In the genomic region with DNA sequence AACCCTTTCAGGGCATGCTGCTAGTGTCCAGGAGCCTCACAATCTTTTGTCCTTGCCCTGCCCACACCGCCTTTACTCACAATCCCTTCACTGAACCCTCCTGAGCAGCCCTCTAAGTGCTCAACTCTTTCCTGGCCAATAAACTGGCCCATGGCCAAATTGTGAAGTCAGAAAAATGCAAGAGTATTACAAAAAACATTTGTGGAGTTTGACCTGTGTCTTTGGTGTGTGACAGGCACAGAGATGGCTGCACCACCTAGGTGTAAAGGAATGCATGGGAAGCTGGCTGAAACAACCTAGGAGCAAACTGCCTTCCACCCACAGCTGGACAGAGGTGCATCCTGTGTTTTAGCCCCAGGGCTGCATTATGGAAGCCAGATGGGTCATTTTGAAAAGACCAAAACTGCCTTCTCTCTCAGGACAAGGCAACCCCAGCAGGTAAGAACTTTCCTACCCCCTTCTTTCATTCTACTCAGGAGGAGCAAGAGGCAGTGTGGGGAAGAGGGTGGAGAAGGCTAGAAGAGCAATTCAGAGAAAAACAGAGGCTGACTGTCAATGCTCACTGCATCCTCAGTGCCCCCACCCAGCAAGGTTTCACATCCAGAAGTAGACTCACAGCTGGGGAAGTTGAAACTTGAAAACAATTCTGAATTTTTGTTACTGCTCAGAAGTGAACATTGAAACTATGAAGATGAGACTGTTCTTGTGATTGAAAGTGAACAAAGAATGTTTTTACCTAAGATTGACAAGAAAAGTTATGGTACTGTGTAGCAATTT, we compare ENCODE assay signal across 14 cellular contexts.
DNase-seq lines count a peak whose midpoint lies in the region; ATAC-seq and TF ChIP-seq lines count a peak whose summit lies in the region.
"Had no signal": no experiment of that assay in that cellular context is flagged by ENCODE, and none has a peak within 500 bp of the region (broad histone marks: within the 10 kb centered on the region; RNA-seq: fewer than 3 reads in every experiment).

No MANE protein-coding gene starts in this region.

- H3K36me3 Mint-ChIP-seq in GM23338 (ENCODE audit: low read depth): no peaks in the 10 kb centered on the region

- H3K4me1 ChIP-seq in OCI-LY1 (ENCODE audit: insufficient read depth, low read length, severe bottlenecking) (peaks cover 46% of the 10 kb centered on the region), left lung (no peaks in the 10 kb centered on the region), GM23338 (ENCODE audit: insufficient read depth) (no peaks in the 10 kb centered on the region)

- intact Hi-C loops in left lung (cut with DNase I): no loop called here

- H3K9me3 ChIP-seq in OCI-LY1 (ENCODE audit: low read length): no peaks in the 10 kb centered on the region
- H3K9me3 ChIP-seq in left lung: no peaks in the 10 kb centered on the region

- H3K27ac Mint-ChIP-seq in GM23338: no peak overlapping the region

- DNase-seq in left lung (no peak), GOT3 (lab: John Stamatoyannopoulos, UW) (no peak), GM23338 (ENCODE audit: low spot score) (no peak), HuH-7.5 (ENCODE audit: low spot score) (no peak)
- DNase-seq: activated CD4-positive, alpha-beta T cell treated with anti-CD3 and anti-CD28 coated beads for 1 hour; amygdala; IMR-90; naive thymus-derived CD4-positive, alpha-beta T cell; Right ventricle myocardium superior; stimulated activated naive CD4-positive, alpha-beta T cell treated with Interleukin-2 at 50 U/mL for 16 hours had no signal

- no peak overlapping the region for H3K4me3 ChIP-seq in OCI-LY1 (ENCODE audit: low read depth, low read length, poor library complexity, severe bottlenecking)
- no peak overlapping the region for H3K4me3 ChIP-seq in left lung
- H3K4me3 ChIP-seq in GM23338: no peak overlapping the region

- no peak overlapping the region for H3K4me2 ChIP-seq in OCI-LY1 (ENCODE audit: low read length)
- H3K4me2 ChIP-seq in GM23338: no peak overlapping the region

- H3K27me3 ChIP-seq in OCI-LY1 (ENCODE audit: insufficient read depth, low read length) (0 out of 2 replicates have a peak, but pooled peaks cover 4% of the 10 kb centered on the region), left lung (no peaks in the 10 kb centered on the region), GM23338 (ENCODE audit: insufficient read depth) (no peaks in the 10 kb centered on the region)

- H3K9me3 Mint-ChIP-seq in GM23338: no peaks in the 10 kb centered on the region

- H3F3A ChIP-seq in OCI-LY1 (ENCODE audit: insufficient read depth, low read length) (no peaks in the 10 kb centered on the region), GM23338 (replicated peaks; ENCODE audit: low read depth) (no peaks in the 10 kb centered on the region)

- no peaks in the 10 kb centered on the region for H3K27me3 Mint-ChIP-seq in GM23338 (ENCODE audit: insufficient read depth, low read depth, poor library complexity)

- H2AFZ ChIP-seq in OCI-LY1 (ENCODE audit: low read length) (no peak overlapping the region), GM23338 (no peak overlapping the region)

- no peaks in the 10 kb centered on the region; the same call in 2 of the 3 replicates for H3K4me1 Mint-ChIP-seq in GM23338

- H3K27ac ChIP-seq in OCI-LY1 (ENCODE audit: low read depth, low read length, poor library complexity, severe bottlenecking) (peak overlapping the region; percentile 64), left lung (no peak overlapping the region), GM23338 (ENCODE audit: low read depth) (no peak overlapping the region)

- no peaks in the 10 kb centered on the region for H3K79me2 ChIP-seq in OCI-LY1 (ENCODE audit: insufficient read depth, low read length)
- no peaks in the 10 kb centered on the region for H3K79me2 ChIP-seq in GM23338 (replicated peaks; ENCODE audit: insufficient read depth)

- H3K9me2 ChIP-seq in OCI-LY1 (ENCODE audit: low read depth, low read length) (no peaks in the 10 kb centered on the region), GM23338 (ENCODE audit: insufficient read depth) (0 out of 2 replicates have a peak, but pooled peaks cover 5% of the 10 kb centered on the region)

- H3K36me3 ChIP-seq in OCI-LY1 (ENCODE audit: insufficient read depth, low read length) (no peaks in the 10 kb centered on the region), left lung (no peaks in the 10 kb centered on the region), GM23338 (ENCODE audit: insufficient read depth) (no peaks in the 10 kb centered on the region)

- no peak overlapping the region; the same call in 1 of the 2 replicates for H3K9ac ChIP-seq in OCI-LY1 (ENCODE audit: low read length)

- H4K20me1 ChIP-seq in OCI-LY1 (ENCODE audit: insufficient read depth, low read length) (no peaks in the 10 kb centered on the region), GM23338 (replicated peaks; ENCODE audit: insufficient read depth) (no peaks in the 10 kb centered on the region)

- ATAC-seq in GM18511 (IDR thresholded peaks at IDR 0.05; ENCODE audit: unreplicated experiment) (peak; percentile 72), GM19468 (IDR thresholded peaks at IDR 0.05; ENCODE audit: extremely low read depth, unreplicated experiment) (peak; percentile 59), HG02970 (IDR thresholded peaks at IDR 0.05; ENCODE audit: low FRiP score, unreplicated experiment) (peak; percentile 38), left lung (no peak), GM23338 (no peak)
- ATAC-seq: naive thymus-derived CD4-positive, alpha-beta T cell had no signal

- TF ChIP-seq CTCF in OCI-LY1 (IDR thresholded peaks at IDR 0.05; ENCODE audit: low read length) (no peak), left lung (IDR thresholded peaks at IDR 0.05) (no peak), GM23338 (conservative IDR thresholded peaks at IDR 0.05; ENCODE audit: low read depth in 2 of 2) (no peak)

- no peak overlapping the region for H3K4me3 Mint-ChIP-seq in GM23338

TF ChIP-seq in GM23338, 12 proteins besides CTCF, POLR2A, EP300 and RAD21 (continues in another document):
- no peak for TF ChIP-seq EZH2 (IDR thresholded peaks at IDR 0.05; ENCODE audit: low read depth, unreplicated experiment)
- TF ChIP-seq, protein P1, sequence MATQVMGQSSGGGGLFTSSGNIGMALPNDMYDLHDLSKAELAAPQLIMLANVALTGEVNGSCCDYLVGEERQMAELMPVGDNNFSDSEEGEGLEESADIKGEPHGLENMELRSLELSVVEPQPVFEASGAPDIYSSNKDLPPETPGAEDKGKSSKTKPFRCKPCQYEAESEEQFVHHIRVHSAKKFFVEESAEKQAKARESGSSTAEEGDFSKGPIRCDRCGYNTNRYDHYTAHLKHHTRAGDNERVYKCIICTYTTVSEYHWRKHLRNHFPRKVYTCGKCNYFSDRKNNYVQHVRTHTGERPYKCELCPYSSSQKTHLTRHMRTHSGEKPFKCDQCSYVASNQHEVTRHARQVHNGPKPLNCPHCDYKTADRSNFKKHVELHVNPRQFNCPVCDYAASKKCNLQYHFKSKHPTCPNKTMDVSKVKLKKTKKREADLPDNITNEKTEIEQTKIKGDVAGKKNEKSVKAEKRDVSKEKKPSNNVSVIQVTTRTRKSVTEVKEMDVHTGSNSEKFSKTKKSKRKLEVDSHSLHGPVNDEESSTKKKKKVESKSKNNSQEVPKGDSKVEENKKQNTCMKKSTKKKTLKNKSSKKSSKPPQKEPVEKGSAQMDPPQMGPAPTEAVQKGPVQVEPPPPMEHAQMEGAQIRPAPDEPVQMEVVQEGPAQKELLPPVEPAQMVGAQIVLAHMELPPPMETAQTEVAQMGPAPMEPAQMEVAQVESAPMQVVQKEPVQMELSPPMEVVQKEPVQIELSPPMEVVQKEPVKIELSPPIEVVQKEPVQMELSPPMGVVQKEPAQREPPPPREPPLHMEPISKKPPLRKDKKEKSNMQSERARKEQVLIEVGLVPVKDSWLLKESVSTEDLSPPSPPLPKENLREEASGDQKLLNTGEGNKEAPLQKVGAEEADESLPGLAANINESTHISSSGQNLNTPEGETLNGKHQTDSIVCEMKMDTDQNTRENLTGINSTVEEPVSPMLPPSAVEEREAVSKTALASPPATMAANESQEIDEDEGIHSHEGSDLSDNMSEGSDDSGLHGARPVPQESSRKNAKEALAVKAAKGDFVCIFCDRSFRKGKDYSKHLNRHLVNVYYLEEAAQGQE (IDR thresholded peaks at IDR 0.05; ENCODE audit: unreplicated experiment): no peak
- TF ChIP-seq POLR2AphosphoS5 (IDR thresholded peaks at IDR 0.05; ENCODE audit: low read depth): no peak

Comparison
In these comparisons a context has a peak if more than half of its experiments do, and no peak if none do; other contexts are left out.
1. ATAC-seq: peak in GM18511 (single experiment), GM19468 (single experiment) and HG02970 (single experiment); none in left lung (single experiment) and GM23338 (single experiment).